ENCODE assay signal across 15 cellular contexts in genomic region chr20:1341561-1342265, GRCh38. TPM values are rescaled to one million over a fixed set of nuclear protein-coding genes. Genes with fewer than 3 reads are reported as not detected.
A peak's percentile ranks its signal among the peaks of the same experiment; 100 is the strongest.
DNase-seq lines count a peak whose midpoint lies in the region; ATAC-seq lines count a peak whose summit lies in the region.
"Had no signal": no experiment of that assay in that cellular context is flagged by ENCODE, and none has a peak within 500 bp of the region (broad histone marks: within the 10 kb centered on the region; RNA-seq: fewer than 3 reads in every experiment).

No MANE protein-coding gene starts in this region.

- DNase-seq in EL (peak; percentile 61), amniotic epithelial cell (ENCODE audit: low read depth) (peak; percentile 73), iris pigment epithelial cell (ENCODE audit: low read depth) (peak; percentile 63), H4 (ENCODE audit: low spot score) (no peak), G401 (ENCODE audit: low spot score) (no peak), germinal center (ENCODE audit: low spot score) (no peak)
- DNase-seq: caudate nucleus; CD8-positive, alpha-beta memory T cell; NCI-H2107 had no signal

- H3K27ac ChIP-seq in ACC112 (ENCODE audit: low read depth, low read length) = peak overlapping the region; percentile 91
- H3K27ac ChIP-seq: foreskin keratinocyte, KMS-11, VCaP had no signal

- H3K4me1 ChIP-seq in ACC112 (ENCODE audit: control insufficient read depth, insufficient read depth, low read length, unreplicated experiment) = peaks cover 47% of the 10 kb centered on the region

- H2AFZ ChIP-seq in ACC112 (ENCODE audit: low read length, unreplicated experiment) = no peak overlapping the region
- H2AFZ ChIP-seq: GM23338 had no signal

- H3K4me3 ChIP-seq in ACC112 (ENCODE audit: low read depth, low read length) = no peak overlapping the region
- H3K4me3 ChIP-seq: GM23338 had no signal

- no peaks in the 10 kb centered on the region for H3K27me3 ChIP-seq in ACC112 (ENCODE audit: insufficient read depth, low read length)
- H3K27me3 ChIP-seq: foreskin keratinocyte had no signal

- in situ Hi-C loops in G401 (cut with HindIII; ENCODE audit: low sequenced_read_pairs) = no loop called here

- H3K36me3 ChIP-seq in ACC112 (ENCODE audit: insufficient read depth, low read length) = peaks cover 3% of the 10 kb centered on the region

- H3K79me2 ChIP-seq in ACC112 (ENCODE audit: control insufficient read depth, insufficient read depth, low read length, unreplicated experiment) = no peaks in the 10 kb centered on the region

- ATAC-seq in esophagus mucosa = no peak
- ATAC-seq: foreskin keratinocyte, GM23338 had no signal

RNA-seq across cellular contexts. Expression of gene SDCBP2, which starts 12.8 kb away (rescaled TPM):
- 107 TPM for total RNA-seq in esophagus mucosa
- 0.29 and 0.56 TPM in 2 replicates for total RNA-seq in H4 (2014; rRNA removed; shearing (Covaris generic))
- total RNA-seq in G401 (2014; rRNA removed; shearing (Covaris generic)) = 0.49 and 2.0 TPM in 2 replicates

RNA-seq across cellular contexts. Expression of gene FKBP1A, which starts 51.1 kb away (rescaled TPM):
- total RNA-seq in esophagus mucosa = 164 TPM
- total RNA-seq in H4 (2014; rRNA removed; shearing (Covaris generic)) = 124 and 134 TPM in 2 replicates
- 158 and 170 TPM in 2 replicates for total RNA-seq in G401 (2014; rRNA removed; shearing (Covaris generic))

Comparison
In these comparisons a context has a peak if more than half of its experiments do, and no peak if none do; other contexts are left out.
1. DNase-seq: peak in EL (single experiment), amniotic epithelial cell (single experiment) and iris pigment epithelial cell (single experiment); none in H4 (single experiment), G401 (single experiment) and germinal center (single experiment).
2. RNA of gene SDCBP2, which starts 12.8 kb away (total RNA-seq): 107 TPM in esophagus mucosa (single experiment); 0.49 to 2.0 TPM in G401 and 0.29 to 0.56 TPM in H4; every median in the first group is over 10 times any median in the second.